In the genomic region with DNA sequence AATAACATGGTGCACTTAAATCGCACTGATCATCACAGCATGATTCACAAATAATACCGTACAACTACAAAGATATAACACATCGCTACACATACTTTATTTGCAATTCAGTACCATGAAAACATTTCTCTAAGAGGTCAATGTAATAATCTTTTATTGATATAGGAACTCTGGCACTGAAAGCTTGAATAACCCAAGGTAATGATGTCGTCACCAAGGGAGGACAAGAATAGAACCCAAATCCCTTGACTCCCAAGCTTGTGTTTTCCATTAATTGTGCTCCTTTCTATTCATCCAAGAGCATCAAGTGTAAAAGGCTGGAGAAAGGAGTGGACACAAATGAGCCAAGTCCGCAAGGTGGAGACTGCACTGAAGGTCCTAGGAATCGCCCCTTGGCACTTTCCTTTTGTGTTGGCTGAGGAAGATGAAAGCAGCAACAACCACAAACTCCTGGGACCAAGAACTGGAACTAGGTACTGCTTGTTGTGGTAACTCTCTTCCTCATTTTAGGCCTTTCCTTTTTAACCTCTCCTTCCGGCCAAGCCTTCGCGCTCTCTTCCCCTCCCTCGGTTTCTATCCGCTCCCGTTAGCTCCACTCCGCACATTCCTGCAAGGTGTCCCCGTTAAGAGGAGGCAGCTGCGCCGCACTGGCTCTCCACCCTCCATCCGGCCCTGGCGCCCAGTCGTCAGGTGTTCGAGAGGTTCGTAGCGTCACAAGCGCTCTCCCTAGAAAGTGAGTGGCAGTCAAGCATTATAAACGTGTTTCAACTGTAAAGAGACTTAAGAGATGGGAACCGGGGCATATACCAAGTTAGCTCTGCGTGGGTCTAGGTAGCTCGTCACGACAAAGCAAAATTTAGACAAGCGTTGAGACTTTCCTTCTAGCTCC, we compare ENCODE assay signal across 8 cellular contexts. TPM values are rescaled to one million over a fixed set of nuclear protein-coding genes. Genes with fewer than 3 reads are reported as not detected.
A peak's percentile ranks its signal among the peaks of the same experiment; 100 is the strongest.
DNase-seq lines count a peak whose midpoint lies in the region; ATAC-seq and TF ChIP-seq lines count a peak whose summit lies in the region.

No MANE protein-coding gene starts in this region.

- peak; percentile 24 for ATAC-seq in HG03565 (IDR thresholded peaks at IDR 0.05; ENCODE audit: unreplicated experiment)
- ATAC-seq in central memory CD8-positive, alpha-beta T cell (replicated peaks; ENCODE audit: extremely low read depth, poor library complexity, severe bottlenecking): peak; percentile 37
- peak; percentile 43 for ATAC-seq in left colon

- no peaks in the 10 kb centered on the region for H3K27me3 Mint-ChIP-seq in central memory CD8-positive, alpha-beta T cell

- H3K27me3 ChIP-seq in stomach smooth muscle (ENCODE audit: control insufficient read depth in 1 of 2, insufficient read depth in 2 of 2, low read length in 2 of 2): no peaks in the 10 kb centered on the region

- DNase-seq in GM20000 (ENCODE audit: low spot score) (peak; percentile 43), SHP77 (lab: John Stamatoyannopoulos, UW) (peak; percentile 81 to 90), left colon (peak; percentile 65 to 74), LoVo (ENCODE audit: low spot score) (no peak)
- no peak for DNase-seq in central memory CD8-positive, alpha-beta T cell (ENCODE audit: low spot score in 2 of 2)

- peak overlapping the region; percentile 90 to 97 for H3K9ac ChIP-seq in stomach smooth muscle (ENCODE audit: low read length in 2 of 2)

- peak overlapping the region; percentile 100 for H3K27ac Mint-ChIP-seq in central memory CD8-positive, alpha-beta T cell (ENCODE audit: low read depth)

- peaks cover 16% of the 10 kb centered on the region for H3K4me1 ChIP-seq in stomach smooth muscle (ENCODE audit: control insufficient read depth, insufficient read depth, low read length)

- H3K4me3 Mint-ChIP-seq in central memory CD8-positive, alpha-beta T cell: peak overlapping the region; percentile 89

- H3K36me3 ChIP-seq in stomach smooth muscle (ENCODE audit: control insufficient read depth in 2 of 2, insufficient read depth in 2 of 2, low read length in 2 of 2): no peaks in the 10 kb centered on the region

- H3K27ac ChIP-seq in stomach smooth muscle (ENCODE audit: low read length): peak overlapping the region; percentile 98

- peak overlapping the region; percentile 95 for H3K4me3 ChIP-seq in GM08714 (ENCODE audit: low read length)
- peak overlapping the region; percentile 88 to 98 for H3K4me3 ChIP-seq in stomach smooth muscle (ENCODE audit: low read length in 2 of 2)

- intact Hi-C loops in left colon (cut with DNase I, micrococcal nuclease): no loop called here

- no peak for TF ChIP-seq CTCF in GM20000 (IDR thresholded peaks at IDR 0.05; ENCODE audit: extremely low read depth, missing control alignments)

- peaks cover 16% of the 10 kb centered on the region for H3K36me3 Mint-ChIP-seq in central memory CD8-positive, alpha-beta T cell (ENCODE audit: insufficient read depth)

- H3K9me3 Mint-ChIP-seq in central memory CD8-positive, alpha-beta T cell: no peaks in the 10 kb centered on the region

- H3K9me3 ChIP-seq in stomach smooth muscle (ENCODE audit: control insufficient read depth in 2 of 2, low read length in 2 of 2): no peaks in the 10 kb centered on the region

- H3K4me1 Mint-ChIP-seq in central memory CD8-positive, alpha-beta T cell: peaks cover 33% of the 10 kb centered on the region

RNA-seq across cellular contexts. Expression of gene CBLL1, which starts 1.0 kb away (rescaled TPM):
- total RNA-seq in left colon: 10 to 100 TPM; 19.2 to 22.1 TPM

Comparison
In these comparisons a context has a peak if more than half of its experiments do, and no peak if none do; other contexts are left out.
1. DNase-seq: peak in GM20000 (single experiment), SHP77 (2 of 2) and left colon (2 of 2); none in central memory CD8-positive, alpha-beta T cell (0 of 2) and LoVo (single experiment).
2. Peak in every context shown above with its lines, with median percentiles within 50 percentile points of each other: ATAC-seq.